ENCODE assay signal across 14 cellular contexts in genomic region chr6:28737750-28738395, GRCh38.
DNase-seq lines count a peak whose midpoint lies in the region; ATAC-seq, FAIRE-seq and TF ChIP-seq lines count a peak whose summit lies in the region.
"Had no signal": no experiment of that assay in that cellular context is flagged by ENCODE, and none has a peak within 500 bp of the region (broad histone marks: within the 10 kb centered on the region; RNA-seq: fewer than 3 reads in every experiment).

No MANE protein-coding gene starts in this region.

- H3K27ac ChIP-seq in H1 (ENCODE audit: low read depth, low read length) (no peak overlapping the region), tibial artery (no peak overlapping the region), SK-N-SH (ENCODE audit: low read depth in 2 of 2, low read length in 1 of 2) (no peak overlapping the region)
- H3K27ac ChIP-seq: lower lobe of right lung, skin epidermis, WERI-Rb-1 had no signal

- H3K4me1 Mint-ChIP-seq in activated CD8-positive, alpha-beta T cell treated with anti-CD3 and anti-CD28 coated beads, Interleukin-2, amount 10 ng/mL, durations not matched to agents 7 days and 5 days (ENCODE audit: low read depth), result peaks cover 13% of the 10 kb centered on the region
- H3K4me1 Mint-ChIP-seq in activated CD8-positive, alpha-beta T cell treated with anti-CD3 and anti-CD28 coated beads for 36 hours (ENCODE audit: low read depth), result peaks cover 5% of the 10 kb centered on the region
- peaks cover 15% of the 10 kb centered on the region for H3K4me1 Mint-ChIP-seq in nephron progenitor cell
- H3K4me1 Mint-ChIP-seq in effector memory CD8-positive, alpha-beta T cell (ENCODE audit: low read depth in 2 of 2), result peaks cover 0 to 5% of the 10 kb centered on the region in 2 donors

- peak overlapping the region; percentile 4; the same call in 1 of the 2 replicates for H3K4me3 ChIP-seq in MG63
- H3K4me3 ChIP-seq in H1 (ENCODE audit: extremely low read depth in 1 of 4, insufficient read depth in 2 of 4, low read depth in 3 of 4, low read length in 4 of 4), result peak overlapping the region; percentile 49 to 63 (median 54)
- no peak overlapping the region for H3K4me3 ChIP-seq in tibial artery
- H3K4me3 ChIP-seq in SK-N-SH (ENCODE audit: low read depth in 2 of 2, low read length in 1 of 2), result no peak overlapping the region
- H3K4me3 ChIP-seq: lower lobe of right lung, skin epidermis had no signal

- peaks cover 21% of the 10 kb centered on the region for H3K9me3 Mint-ChIP-seq in activated CD8-positive, alpha-beta T cell treated with anti-CD3 and anti-CD28 coated beads, Interleukin-2, amount 10 ng/mL, durations not matched to agents 7 days and 5 days (ENCODE audit: insufficient read depth)
- peaks cover 34% of the 10 kb centered on the region for H3K9me3 Mint-ChIP-seq in activated CD8-positive, alpha-beta T cell treated with anti-CD3 and anti-CD28 coated beads for 36 hours
- H3K9me3 Mint-ChIP-seq in nephron progenitor cell, result peaks cover 39% of the 10 kb centered on the region
- H3K9me3 Mint-ChIP-seq in effector memory CD8-positive, alpha-beta T cell, result peaks cover 3 to 19% of the 10 kb centered on the region in 2 donors

- H2BK5ac ChIP-seq in H1 (ENCODE audit: low read depth, low read length), result no peak overlapping the region

- H2BK12ac ChIP-seq in H1 (ENCODE audit: low read depth, low read length), result peak overlapping the region; percentile 77

- no peaks in the 10 kb centered on the region for H4K20me1 ChIP-seq in H1 (replicated peaks in 1 of 2; ENCODE audit: control insufficient read depth in 1 of 2, insufficient read depth in 2 of 2, low read length in 2 of 2)
- no peaks in the 10 kb centered on the region for H4K20me1 ChIP-seq in SK-N-SH (ENCODE audit: insufficient read depth)

- H3K4me2 ChIP-seq in H1 (ENCODE audit: insufficient read depth in 1 of 2, low read depth in 2 of 2, low read length in 2 of 2) (peak overlapping the region; percentile 87 to 98), SK-N-SH (no peak overlapping the region)

- H3K23ac ChIP-seq in H1 (ENCODE audit: insufficient read length), result no peak overlapping the region

- no peaks in the 10 kb centered on the region for H3K9me2 ChIP-seq in SK-N-SH

- no peak for TF ChIP-seq POLR2A in H1 (IDR thresholded peaks at IDR 0.05; ENCODE audit: control extremely low read depth in 1 of 2, low read depth in 2 of 2, low read length in 2 of 2)

- H3K4me1 ChIP-seq in H1 (replicated peaks in 1 of 4; ENCODE audit: control insufficient read depth in 3 of 4, insufficient read depth in 4 of 4, low read length in 3 of 4) (peaks cover 0 to 3% (median 2%) of the 10 kb centered on the region in 4 experiments; a peak in 2 of 7 replicates), tibial artery (no peaks in the 10 kb centered on the region), SK-N-SH (ENCODE audit: control insufficient read depth in 1 of 2, insufficient read depth in 2 of 2, low read depth in 1 of 2, low read length in 1 of 2) (no peaks in the 10 kb centered on the region)
- H3K4me1 ChIP-seq: lower lobe of right lung had no signal

- TF ChIP-seq RAD21 in H1 (IDR thresholded peaks at IDR 0.05 in 1 of 2, conservative IDR thresholded peaks at IDR 0.05 in 1 of 2; ENCODE audit: low read depth in 2 of 2, low read length in 2 of 2), result no peak
- no peak for TF ChIP-seq RAD21 in SK-N-SH (IDR thresholded peaks at IDR 0.05; ENCODE audit: low read length)

- intact Hi-C loops in activated CD8-positive, alpha-beta T cell treated with anti-CD3 and anti-CD28 coated beads for 36 hours (cut with micrococcal nuclease), result no loop called here
- intact Hi-C loops in tibial artery (cut with DNase I; ENCODE audit: low total_unique reads), result no loop called here

- no peak overlapping the region for H4K5ac ChIP-seq in H1 (ENCODE audit: insufficient read length, low read depth, low read length)

- H3K79me1 ChIP-seq in H1 (ENCODE audit: low read depth, low read length), result no peaks in the 10 kb centered on the region

- no peak overlapping the region for H2BK120ac ChIP-seq in H1 (replicated peaks; ENCODE audit: low read depth, low read length)

- peak overlapping the region; percentile 20 for H3K4me3 Mint-ChIP-seq in activated CD8-positive, alpha-beta T cell treated with anti-CD3 and anti-CD28 coated beads, Interleukin-2, amount 10 ng/mL, durations not matched to agents 7 days and 5 days
- H3K4me3 Mint-ChIP-seq in activated CD8-positive, alpha-beta T cell treated with anti-CD3 and anti-CD28 coated beads for 36 hours, result no peak overlapping the region
- H3K4me3 Mint-ChIP-seq in nephron progenitor cell, result peak overlapping the region; percentile 75
- H3K4me3 Mint-ChIP-seq in effector memory CD8-positive, alpha-beta T cell, result no peak overlapping the region

- DNase-seq in activated CD8-positive, alpha-beta T cell treated with anti-CD3 and anti-CD28 coated beads, Interleukin-2, amount 10 ng/mL, durations not matched to agents 7 days and 5 days, result no peak
- no peak for DNase-seq in activated CD8-positive, alpha-beta T cell treated with anti-CD3 and anti-CD28 coated beads for 36 hours
- DNase-seq in MG63, result no peak
- DNase-seq in H1 (ENCODE audit: low read depth in 1 of 2, low spot score in 2 of 2), result no peak
- DNase-seq in nephron progenitor cell, result no peak
- no peak for DNase-seq in tibial artery
- DNase-seq in SK-N-SH, result no peak
- DNase-seq in effector memory CD8-positive, alpha-beta T cell, result no peak
- DNase-seq: ACHN, lower lobe of right lung, MV-4-11, SIG-M5, WERI-Rb-1 had no signal

- peak overlapping the region; percentile 48; the same call in 1 of the 2 replicates for H2BK15ac ChIP-seq in H1 (ENCODE audit: low read length)

- H2BK20ac ChIP-seq in H1 (ENCODE audit: low read length), result no peak overlapping the region

- H2AFZ ChIP-seq in H1 (ENCODE audit: low read length), result peak overlapping the region; percentile 87
- no peak overlapping the region for H2AFZ ChIP-seq in SK-N-SH (ENCODE audit: low read depth)

- 8% methylated on average over 14 of the region's 17 CpGs; no CpG with 5 or more reads in 1 of the 2 experiments for WGBS in H1 (ENCODE audit: extremely low coverage in 1 of 2, insufficient coverage in 1 of 2, insufficient read length in 1 of 2, insufficient replicate concordance in 2 of 2, low coverage in 1 of 2, low lambda C conversion rate in 2 of 2, missing lambda C conversion rate in 1 of 2), 2 experiments
- 16% methylated on average over 17 of the region's 17 CpGs for WGBS in SK-N-SH (ENCODE audit: low lambda C conversion rate)

- H3K14ac ChIP-seq in H1 (ENCODE audit: insufficient read length), result no peak overlapping the region

- no peak for TF ChIP-seq CTCF in activated CD8-positive, alpha-beta T cell treated with anti-CD3 and anti-CD28 coated beads for 36 hours (IDR thresholded peaks at IDR 0.05)
- no peak for TF ChIP-seq CTCF in H1 (IDR thresholded peaks at IDR 0.05; ENCODE audit: control extremely low read depth in 1 of 3, insufficient read depth in 1 of 3, low read depth in 1 of 3, low read length in 3 of 3)
- TF ChIP-seq CTCF in nephron progenitor cell (IDR thresholded peaks at IDR 0.05), result no peak
- no peak for TF ChIP-seq CTCF in tibial artery (IDR thresholded peaks at IDR 0.05)
- no peak for TF ChIP-seq CTCF in SK-N-SH (IDR thresholded peaks at IDR 0.05)

- FAIRE-seq in H1 (lab: Jason Lieb, UNC), result peak; percentile 60

- H3K27me3 Mint-ChIP-seq in activated CD8-positive, alpha-beta T cell treated with anti-CD3 and anti-CD28 coated beads, Interleukin-2, amount 10 ng/mL, durations not matched to agents 7 days and 5 days (ENCODE audit: low read depth), result peaks cover 62% of the 10 kb centered on the region
- H3K27me3 Mint-ChIP-seq in activated CD8-positive, alpha-beta T cell treated with anti-CD3 and anti-CD28 coated beads for 36 hours, result peaks cover 63% of the 10 kb centered on the region
- peaks cover 77% of the 10 kb centered on the region for H3K27me3 Mint-ChIP-seq in nephron progenitor cell (ENCODE audit: low read depth, poor library complexity)
- H3K27me3 Mint-ChIP-seq in effector memory CD8-positive, alpha-beta T cell, result peaks cover 74 to 75% of the 10 kb centered on the region in 2 donors

- H2AK5ac ChIP-seq in H1 (ENCODE audit: low read depth, low read length), result no peak overlapping the region

- H4K91ac ChIP-seq in H1 (replicated peaks; ENCODE audit: insufficient read length, low read length), result no peak overlapping the region

- no peak overlapping the region for H3K56ac ChIP-seq in H1 (replicated peaks; ENCODE audit: insufficient read length, low read depth, low read length)

- POLR2A ChIA-PET in activated CD8-positive, alpha-beta T cell treated with anti-CD3 and anti-CD28 coated beads, Interleukin-2, amount 10 ng/mL, durations not matched to agents 7 days and 5 days (lab: Charles Lee), result no interaction called here
- POLR2A ChIA-PET in activated CD8-positive, alpha-beta T cell treated with anti-CD3 and anti-CD28 coated beads for 36 hours (lab: Charles Lee), result no interaction called here
- POLR2A ChIA-PET in H1 (lab: Charles Lee; ENCODE audit: partially characterized antibody) (interaction anchor here (1.3 to 1.8 kb wide), 2 partner anchors 9 to 19 kb away, joined by 4 to 5 read pairs; no protein-coding TSS in a partner anchor), SK-N-SH (lab: Yijun Ruan, JAX) (no interaction called here)

- H3K27me3 ChIP-seq in MG63 (no peaks in the 10 kb centered on the region; the same call in 1 of the 2 replicates), H1 (replicated peaks in 1 of 4; ENCODE audit: control insufficient read depth in 3 of 4, extremely low read depth in 1 of 4, insufficient read depth in 3 of 4, low read length in 3 of 4) (peaks cover 1 to 43% (median 29%) of the 10 kb centered on the region in 4 experiments), tibial artery (peaks cover 0 to 89% of the 10 kb centered on the region in 2 donors), SK-N-SH (ENCODE audit: insufficient read depth) (peaks cover 73% of the 10 kb centered on the region)

- H3K4ac ChIP-seq in H1 (replicated peaks; ENCODE audit: insufficient read length, low read depth, low read length), result no peak overlapping the region

- peaks cover 11% of the 10 kb centered on the region for H3K36me3 Mint-ChIP-seq in activated CD8-positive, alpha-beta T cell treated with anti-CD3 and anti-CD28 coated beads, Interleukin-2, amount 10 ng/mL, durations not matched to agents 7 days and 5 days (ENCODE audit: low read depth)
- H3K36me3 Mint-ChIP-seq in activated CD8-positive, alpha-beta T cell treated with anti-CD3 and anti-CD28 coated beads for 36 hours (ENCODE audit: low read depth), result peaks cover 23% of the 10 kb centered on the region
- H3K36me3 Mint-ChIP-seq in nephron progenitor cell (ENCODE audit: low read depth), result peaks cover 27% of the 10 kb centered on the region
- H3K36me3 Mint-ChIP-seq in effector memory CD8-positive, alpha-beta T cell (ENCODE audit: insufficient read depth), result peaks cover 9% of the 10 kb centered on the region

- no peak overlapping the region for H4K8ac ChIP-seq in H1 (ENCODE audit: extremely low read depth, insufficient read depth, low read length)

- H3K9ac ChIP-seq in H1 (replicated peaks in 1 of 4; ENCODE audit: extremely low read depth in 1 of 4, low read depth in 3 of 4, low read length in 3 of 4) (peak overlapping the region in 1 of 4 experiments; percentile 23; a peak in 1 of 7 replicates), SK-N-SH (no peak overlapping the region)

- CTCF ChIA-PET in activated CD8-positive, alpha-beta T cell treated with anti-CD3 and anti-CD28 coated beads, Interleukin-2, amount 10 ng/mL, durations not matched to agents 7 days and 5 days (lab: Charles Lee), result no interaction called here
- CTCF ChIA-PET in activated CD8-positive, alpha-beta T cell treated with anti-CD3 and anti-CD28 coated beads for 36 hours (lab: Charles Lee), result no interaction called here
- CTCF ChIA-PET in H1 (lab: Charles Lee; ENCODE audit: partially characterized antibody) (interaction anchor here (0.9 to 1.4 kb wide), 3 partner anchors 9 to 48 kb away, joined by 3 to 5 read pairs (median 3); no protein-coding TSS in a partner anchor), SK-N-SH (lab: Yijun Ruan, JAX) (interaction anchor here (1.4 kb wide), 1 partner anchor 10 kb away, joined by 4 read pairs; no protein-coding TSS in a partner anchor)

- H3F3A ChIP-seq in SK-N-SH (replicated peaks; ENCODE audit: insufficient read depth), result no peaks in the 10 kb centered on the region

- peaks cover 16% of the 10 kb centered on the region for H3K23me2 ChIP-seq in H1 (ENCODE audit: low read depth, low read length)

- H3K36me3 ChIP-seq in MG63 (no peaks in the 10 kb centered on the region), H1 (ENCODE audit: control insufficient read depth in 2 of 4, insufficient read depth in 4 of 4, low read length in 3 of 4) (no peaks in the 10 kb centered on the region), tibial artery (no peaks in the 10 kb centered on the region), SK-N-SH (replicated peaks in 1 of 2; ENCODE audit: control insufficient read depth in 1 of 2, insufficient read depth in 2 of 2, low read length in 1 of 2) (no peaks in the 10 kb centered on the region)
- H3K36me3 ChIP-seq: lower lobe of right lung, WERI-Rb-1 had no signal

- no peak overlapping the region for H3K18ac ChIP-seq in H1 (ENCODE audit: extremely low read depth, low read length)

- H3K27ac Mint-ChIP-seq in activated CD8-positive, alpha-beta T cell treated with anti-CD3 and anti-CD28 coated beads, Interleukin-2, amount 10 ng/mL, durations not matched to agents 7 days and 5 days, result no peak overlapping the region
- H3K27ac Mint-ChIP-seq in activated CD8-positive, alpha-beta T cell treated with anti-CD3 and anti-CD28 coated beads for 36 hours, result no peak overlapping the region
- peak overlapping the region; percentile 11 for H3K27ac Mint-ChIP-seq in nephron progenitor cell
- H3K27ac Mint-ChIP-seq in effector memory CD8-positive, alpha-beta T cell, result no peak overlapping the region

- TF ChIP-seq EP300 in H1 (IDR thresholded peaks at IDR 0.05; ENCODE audit: borderline replicate concordance in 1 of 2, low read depth in 2 of 2, low read length in 2 of 2), result no peak
- TF ChIP-seq EP300 in SK-N-SH (IDR thresholded peaks at IDR 0.05; ENCODE audit: borderline replicate concordance in 1 of 2, low read depth in 1 of 2, low read length in 1 of 2), result no peak

- H3K79me2 ChIP-seq in H1 (ENCODE audit: control insufficient read depth in 1 of 2, insufficient read depth in 2 of 2, low read length in 2 of 2) (no peaks in the 10 kb centered on the region), SK-N-SH (ENCODE audit: insufficient read depth) (no peaks in the 10 kb centered on the region)

- H3K9me3 ChIP-seq in MG63 (no peaks in the 10 kb centered on the region), H1 (ENCODE audit: insufficient read depth in 2 of 2, low read depth in 1 of 2, low read length in 1 of 2) (no peaks in the 10 kb centered on the region), tibial artery (peaks cover 0 to 13% (median 0%) of the 10 kb centered on the region in 3 donors), SK-N-SH (no peaks in the 10 kb centered on the region)
- H3K9me3 ChIP-seq: lower lobe of right lung had no signal

- ATAC-seq in activated CD8-positive, alpha-beta T cell treated with anti-CD3 and anti-CD28 coated beads, Interleukin-2, amount 10 ng/mL, durations not matched to agents 7 days and 5 days, result no peak
- no peak for ATAC-seq in activated CD8-positive, alpha-beta T cell treated with anti-CD3 and anti-CD28 coated beads for 36 hours
- ATAC-seq in effector memory CD8-positive, alpha-beta T cell (replicated peaks), result no peak
- ATAC-seq: lower lobe of right lung had no signal

Comparison
In these comparisons a context has a peak if more than half of its experiments do, and no peak if none do; other contexts are left out.
1. H3K4me3 Mint-ChIP-seq: peak in activated CD8-positive, alpha-beta T cell treated with anti-CD3 and anti-CD28 coated beads, Interleukin-2, amount 10 ng/mL, durations not matched to agents 7 days and 5 days (single experiment) and nephron progenitor cell (single experiment); none in activated CD8-positive, alpha-beta T cell treated with anti-CD3 and anti-CD28 coated beads for 36 hours (single experiment) and effector memory CD8-positive, alpha-beta T cell (0 of 2).
2. H3K4me3 ChIP-seq: peak in MG63 (single experiment) and H1 (4 of 4); none in tibial artery (0 of 2) and SK-N-SH (0 of 2).
3. CTCF ChIA-PET loops: an anchor here in H1 (0.9 to 1.4 kb wide) and SK-N-SH (1.4 kb wide); none called in activated CD8-positive, alpha-beta T cell treated with anti-CD3 and anti-CD28 coated beads, Interleukin-2, amount 10 ng/mL, durations not matched to agents 7 days and 5 days and activated CD8-positive, alpha-beta T cell treated with anti-CD3 and anti-CD28 coated beads for 36 hours.